Comparison of ENCODE assay signal across 8 cellular contexts in the genomic region with DNA sequence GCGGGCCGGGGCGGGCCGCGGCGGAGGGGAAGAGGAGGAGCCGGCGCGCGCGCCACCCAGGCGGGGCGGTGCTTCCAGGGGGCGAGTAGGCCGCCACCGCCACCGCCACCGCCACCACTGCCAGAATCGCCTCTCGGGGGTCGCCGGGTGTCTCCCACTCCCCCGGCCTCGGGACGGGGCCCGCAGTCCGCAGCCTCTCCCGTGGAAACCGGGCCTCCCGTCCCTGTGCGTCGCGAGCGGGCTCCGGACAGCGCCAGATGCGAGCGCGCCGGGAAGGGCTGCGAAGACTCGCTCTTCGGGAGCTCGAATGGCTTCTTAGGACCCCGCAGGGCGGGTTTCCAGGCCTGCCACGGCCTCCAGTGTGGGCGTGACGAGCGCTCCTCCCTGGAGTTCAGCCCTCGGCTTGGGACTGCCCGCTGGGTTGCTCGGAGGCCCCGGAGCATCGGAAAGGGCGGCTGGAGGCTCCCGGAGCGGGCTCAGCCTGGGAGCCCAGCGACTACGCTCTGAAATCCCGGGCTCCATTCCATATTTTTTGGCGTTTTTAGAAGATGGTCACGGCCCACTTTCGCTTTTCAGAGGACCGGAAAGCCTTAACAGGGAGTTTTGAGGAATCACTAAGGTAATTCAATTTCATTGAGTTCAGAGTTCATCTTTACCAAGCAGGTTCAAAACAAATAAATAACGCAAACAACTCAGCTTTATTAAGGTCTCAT. TPM values are rescaled to one million over a fixed set of nuclear protein-coding genes. Genes with fewer than 3 reads are reported as not detected.
A peak's percentile ranks its signal among the peaks of the same experiment; 100 is the strongest.
DNase-seq lines count a peak whose midpoint lies in the region; ATAC-seq and TF ChIP-seq lines count a peak whose summit lies in the region.

No MANE protein-coding gene starts in this region.

- DNase-seq in NCI-H1092 treated with DMSO at 0.1 percent for 48 hours (lab: John Stamatoyannopoulos, UW) = peak; percentile 99
- peak; percentile 94 for DNase-seq in SKM-1 treated with dmso at 0.1 percent for 144 hours (lab: John Stamatoyannopoulos, UW; ENCODE audit: unreplicated experiment)
- peak; percentile 68 for DNase-seq in activated naive CD8-positive, alpha-beta T cell treated with anti-CD3 and anti-CD28 coated beads, Interleukin-2, amount 50 U/mL, for 16 hours (ENCODE audit: low read depth, low spot score)
- peak; percentile 97 for DNase-seq in Right ventricle myocardium inferior (ENCODE audit: missing footprints)
- peak; percentile 99 for DNase-seq in osteocyte (ENCODE audit: extremely low spot score, unreplicated experiment)
- DNase-seq in thyroid gland = peak; percentile 98

- TF ChIP-seq CTCF in osteocyte (IDR thresholded peaks at IDR 0.05) (no peak), thyroid gland (IDR thresholded peaks at IDR 0.05) (peak in 1 of 6 experiments; percentile 11)

- peaks cover 10% of the 10 kb centered on the region for H3K36me3 Mint-ChIP-seq in osteocyte (ENCODE audit: unreplicated experiment)

- peak overlapping the region; percentile 93 to 99 (median 97) for H3K27ac ChIP-seq in thyroid gland

- peak overlapping the region; percentile 85 for H3K4me3 Mint-ChIP-seq in osteocyte (ENCODE audit: unreplicated experiment)

- no peaks in the 10 kb centered on the region for H3K27me3 ChIP-seq in thyroid gland

- H3K4me1 ChIP-seq in thyroid gland = peaks cover 10 to 22% of the 10 kb centered on the region in 2 donors

- TF ChIP-seq POLR2A in GM10847 (IDR thresholded peaks at IDR 0.05; ENCODE audit: extremely low read depth, insufficient read length) (peak; percentile 72), thyroid gland (IDR thresholded peaks at IDR 0.05) (peak in 1 of 2 donors; percentile 90)

- intact Hi-C loops in Right ventricle myocardium inferior (cut with DNase I) (loop anchor here (1.0 to 5.0 kb wide), 2 partner anchors 35 to 55 kb away; a partner anchor contains a TSS), thyroid gland (cut with DNase I) (loop anchor here (5.0 kb wide), 1 partner anchor 55 kb away; a partner anchor contains a TSS)

- WGBS in thyroid gland, 2 donors = 0% methylated on average over 6 to 26 of the region's 66 CpGs

- H3K4me1 Mint-ChIP-seq in osteocyte (ENCODE audit: unreplicated experiment) = peaks cover 30% of the 10 kb centered on the region

- no peaks in the 10 kb centered on the region for H3K9me3 Mint-ChIP-seq in osteocyte (ENCODE audit: unreplicated experiment)

- H3K27me3 Mint-ChIP-seq in osteocyte (ENCODE audit: unreplicated experiment) = no peaks in the 10 kb centered on the region

- ATAC-seq in HG02623 (IDR thresholded peaks at IDR 0.05; ENCODE audit: unreplicated experiment) = peak; percentile 84
- peak; percentile 98 for ATAC-seq in Right ventricle myocardium inferior

- H3K36me3 ChIP-seq in thyroid gland = peaks cover 0 to 1% of the 10 kb centered on the region in 2 donors

- peak overlapping the region; percentile 12 to 99 (median 77) for H3K4me3 ChIP-seq in thyroid gland (replicated peaks in 1 of 3)

- no peaks in the 10 kb centered on the region for H3K9me3 ChIP-seq in thyroid gland

- peak overlapping the region; percentile 87 for H3K27ac Mint-ChIP-seq in osteocyte (ENCODE audit: unreplicated experiment)

RNA-seq across cellular contexts. Expression of a gene that starts 0.4 kb away (rescaled TPM):
- total RNA-seq in Right ventricle myocardium inferior (32.3 TPM), osteocyte (87.7 and 90.5 TPM in 2 replicates), thyroid gland (10 to 100 TPM; 30.7 to 85.7 (median 46.8) TPM)

RNA-seq across cellular contexts. Expression of a gene that starts 47.8 kb away (rescaled TPM):
- 7.4 TPM for total RNA-seq in Right ventricle myocardium inferior
- 2.5 and 3.2 TPM in 2 replicates for total RNA-seq in osteocyte
- total RNA-seq in thyroid gland = 100 to 1,000 TPM; 108 to 163 (median 115) TPM

RNA-seq across cellular contexts. Expression of a gene that starts 54.9 kb away (rescaled TPM):
- total RNA-seq in Right ventricle myocardium inferior = 20.4 TPM
- total RNA-seq in osteocyte = 59.1 and 64.5 TPM in 2 replicates
- total RNA-seq in thyroid gland = 10 to 100 TPM; 36.0 to 50.5 (median 40.9) TPM

Comparison
In these comparisons a context has a peak if more than half of its experiments do, and no peak if none do; other contexts are left out.
1. Peak in every context shown above with its lines: DNase-seq, ATAC-seq, H3K4me3 ChIP-seq and H3K27ac ChIP-seq.
2. RNA of a gene that starts 47.8 kb away (total RNA-seq): 108 to 163 TPM in thyroid gland; 7.4 TPM in Right ventricle myocardium inferior (single experiment) and 2.5 to 3.2 TPM in osteocyte; every median in the first group is over 10 times any median in the second.